In the genomic region with DNA sequence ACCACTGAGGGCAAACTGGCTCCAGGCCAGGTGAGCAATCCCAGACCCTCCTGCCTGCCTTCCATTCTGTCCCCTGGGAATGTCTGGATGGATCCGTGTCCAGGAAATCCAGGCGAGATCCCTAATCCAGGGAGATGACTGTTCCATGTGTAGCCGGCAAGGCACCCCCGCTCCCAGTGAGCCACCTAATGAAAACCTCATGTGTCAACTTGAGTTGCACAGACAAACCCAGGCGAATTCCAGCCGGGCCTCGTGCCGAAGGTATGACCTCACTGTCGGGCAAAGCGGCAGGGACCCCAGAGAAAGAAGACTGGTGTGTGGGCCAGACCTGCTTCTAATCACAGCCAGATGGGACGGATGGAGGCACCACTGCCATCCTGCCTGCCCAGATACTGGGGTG, we compare ENCODE assay signal across 22 cellular contexts.
A peak's percentile ranks its signal among the peaks of the same experiment; 100 is the strongest.
DNase-seq lines count a peak whose midpoint lies in the region; ATAC-seq, FAIRE-seq and TF ChIP-seq lines count a peak whose summit lies in the region.
"Had no signal": no experiment of that assay in that cellular context is flagged by ENCODE, and none has a peak within 500 bp of the region (broad histone marks: within the 10 kb centered on the region; RNA-seq: fewer than 3 reads in every experiment).

No MANE protein-coding gene starts in this region.

- FAIRE-seq in small intestine (lab: Jason Lieb, UNC), result no peak
- FAIRE-seq: islet of Langerhans had no signal

- H3K4me3 ChIP-seq in SJCRH30 (no peak overlapping the region), small intestine (ENCODE audit: low read depth in 1 of 2, low read length in 2 of 2) (no peak overlapping the region)
- H3K4me3 ChIP-seq: esophagus squamous epithelium, GM23338, heart left ventricle had no signal

- peaks cover 7% of the 10 kb centered on the region for H3K9me3 Mint-ChIP-seq in type B pancreatic cell
- H3K9me3 Mint-ChIP-seq: GM23338, WTC11 had no signal

- ATAC-seq in GM19395 (IDR thresholded peaks at IDR 0.05; ENCODE audit: unreplicated experiment), result no peak
- ATAC-seq: activated CD8-positive, alpha-beta T cell treated with anti-CD3 and anti-CD28 coated beads, Interleukin-2, amount 10 ng/mL, durations not matched to agents 7 days and 5 days; activated T-cell treated with anti-CD3 and anti-CD28 coated beads, Interleukin-2, amount 50 U/mL, for 72 hours; GM23338; heart left ventricle; naive thymus-derived CD4-positive, alpha-beta T cell; WTC11 had no signal

- H3K27me3 ChIP-seq in SJCRH30 (0 out of 2 replicates have a peak, but pooled peaks cover 3% of the 10 kb centered on the region), small intestine (ENCODE audit: control insufficient read depth in 2 of 2, insufficient read depth in 2 of 2, low read length in 2 of 2) (peaks cover 0 to 2% of the 10 kb centered on the region in 2 donors)
- H3K27me3 ChIP-seq: esophagus squamous epithelium, heart left ventricle had no signal

- DNase-seq in GM03348 (ENCODE audit: low spot score) (peak; percentile 85), SJCRH30 (peak; percentile 49 to 52), fibroblast of peridontal ligament (ENCODE audit: extremely low read depth) (peak; percentile 83), type B pancreatic cell (ENCODE audit: extremely low spot score, unreplicated experiment) (peak; percentile 79), small intestine (no peak), HCEC 1CT (no peak)
- DNase-seq in activated CD4-positive, alpha-beta T cell treated with anti-CD3 and anti-CD28 coated beads for 48 hours, result no peak
- DNase-seq: activated CD8-positive, alpha-beta T cell treated with anti-CD3 and anti-CD28 coated beads, Interleukin-2, amount 10 ng/mL, durations not matched to agents 7 days and 5 days; activated T-cell treated with anti-CD3 and anti-CD28 coated beads, Interleukin-2, amount 50 U/mL, for 72 hours; DMS53; esophagus squamous epithelium; heart left ventricle; mammary epithelial cell; naive thymus-derived CD4-positive, alpha-beta T cell; NCI-H187; SHP77 had no signal

- no peaks in the 10 kb centered on the region for H3K36me3 Mint-ChIP-seq in type B pancreatic cell
- H3K36me3 Mint-ChIP-seq: activated naive CD8-positive, alpha-beta T cell; CD14-positive monocyte; naive thymus-derived CD4-positive, alpha-beta T cell had no signal

- H3K4me3 Mint-ChIP-seq in type B pancreatic cell, result peak overlapping the region; percentile 69
- H3K4me3 Mint-ChIP-seq: activated CD8-positive, alpha-beta T cell treated with anti-CD3 and anti-CD28 coated beads, Interleukin-2, amount 10 ng/mL, durations not matched to agents 7 days and 5 days; activated naive CD8-positive, alpha-beta T cell; activated T-cell treated with anti-CD3 and anti-CD28 coated beads, Interleukin-2, amount 50 U/mL, for 72 hours; CD14-positive monocyte; GM23338; naive thymus-derived CD4-positive, alpha-beta T cell; WTC11 had no signal

- peak overlapping the region; percentile 29 for H3K27ac Mint-ChIP-seq in type B pancreatic cell
- H3K27ac Mint-ChIP-seq: activated CD8-positive, alpha-beta T cell treated with anti-CD3 and anti-CD28 coated beads, Interleukin-2, amount 10 ng/mL, durations not matched to agents 7 days and 5 days; activated naive CD8-positive, alpha-beta T cell; activated T-cell treated with anti-CD3 and anti-CD28 coated beads, Interleukin-2, amount 50 U/mL, for 72 hours; CD14-positive monocyte; GM23338; naive thymus-derived CD4-positive, alpha-beta T cell; WTC11 had no signal

- H3K36me3 ChIP-seq in SJCRH30, result no peaks in the 10 kb centered on the region
- no peaks in the 10 kb centered on the region for H3K36me3 ChIP-seq in small intestine (ENCODE audit: control insufficient read depth in 2 of 2, insufficient read depth in 2 of 2, low read length in 2 of 2)
- H3K36me3 ChIP-seq: esophagus squamous epithelium, heart left ventricle had no signal

- no peaks in the 10 kb centered on the region for H3K4me1 ChIP-seq in SJCRH30
- no peaks in the 10 kb centered on the region for H3K4me1 ChIP-seq in small intestine (ENCODE audit: control insufficient read depth in 2 of 2, insufficient read depth in 1 of 2, low read depth in 1 of 2, low read length in 1 of 2)
- H3K4me1 ChIP-seq: esophagus squamous epithelium, heart left ventricle had no signal

- peaks cover 3% of the 10 kb centered on the region for H3K27me3 Mint-ChIP-seq in type B pancreatic cell
- H3K27me3 Mint-ChIP-seq: activated naive CD8-positive, alpha-beta T cell; naive thymus-derived CD4-positive, alpha-beta T cell had no signal

- H3K9me3 ChIP-seq in SJCRH30 (replicated peaks) (no peaks in the 10 kb centered on the region), small intestine (ENCODE audit: control insufficient read depth, low read depth) (no peaks in the 10 kb centered on the region)
- H3K9me3 ChIP-seq: esophagus squamous epithelium, heart left ventricle had no signal

- TF ChIP-seq CTCF in type B pancreatic cell (conservative IDR thresholded peaks at IDR 0.05), result no peak

- 80 to 91% (median 88%) methylated on average over 11 of the region's 11 CpGs for WGBS in small intestine, 3 donors

- H3K27ac ChIP-seq in SJCRH30, result no peak overlapping the region
- no peak overlapping the region for H3K27ac ChIP-seq in small intestine (ENCODE audit: low read depth in 1 of 2, low read length in 1 of 2)
- H3K27ac ChIP-seq: esophagus squamous epithelium, heart left ventricle had no signal

- H3K4me1 Mint-ChIP-seq in type B pancreatic cell (ENCODE audit: unreplicated experiment), result peaks cover 13% of the 10 kb centered on the region
- H3K4me1 Mint-ChIP-seq: naive thymus-derived CD4-positive, alpha-beta T cell had no signal

Comparison
In these comparisons a context has a peak if more than half of its experiments do, and no peak if none do; other contexts are left out.
1. DNase-seq: peak in GM03348 (single experiment), SJCRH30 (2 of 2), fibroblast of peridontal ligament (single experiment) and type B pancreatic cell (single experiment); none in small intestine (single experiment), HCEC 1CT (single experiment) and activated CD4-positive, alpha-beta T cell treated with anti-CD3 and anti-CD28 coated beads for 48 hours (single experiment).